In genomic region chr2:139031722-139032121, GRCh38 we compare ENCODE assay signal across 8 cellular contexts.
DNase-seq lines count a peak whose midpoint lies in the region; ATAC-seq lines count a peak whose summit lies in the region.

No MANE protein-coding gene starts in this region.

- H3K4me3 Mint-ChIP-seq in activated T-cell treated with anti-CD3 and anti-CD28 coated beads, Interleukin-2, amount 50 U/mL, for 24 hours = no peak overlapping the region

- H3K36me3 Mint-ChIP-seq in activated T-cell treated with anti-CD3 and anti-CD28 coated beads, Interleukin-2, amount 50 U/mL, for 24 hours (ENCODE audit: low read depth) = no peaks in the 10 kb centered on the region

- no peak overlapping the region for H3K27ac Mint-ChIP-seq in activated T-cell treated with anti-CD3 and anti-CD28 coated beads, Interleukin-2, amount 50 U/mL, for 24 hours

- H3K4me1 Mint-ChIP-seq in activated T-cell treated with anti-CD3 and anti-CD28 coated beads, Interleukin-2, amount 50 U/mL, for 24 hours (ENCODE audit: low read depth) = no peaks in the 10 kb centered on the region

- peak; percentile 36 to 65 for DNase-seq in NCI-H2081 (lab: John Stamatoyannopoulos, UW)
- DNase-seq in NCI-H2081 treated with DMSO at 0.1 percent for 48 hours (lab: John Stamatoyannopoulos, UW) = no peak
- peak; percentile 26 for DNase-seq in SK-N-DZ (ENCODE audit: low spot score)
- peak; percentile 3 for DNase-seq in retina
- DNase-seq in activated gamma-delta T cell (lab: John Stamatoyannopoulos, UW) = no peak
- no peak for DNase-seq in activated T-cell treated with anti-CD3 and anti-CD28 coated beads, Interleukin-2, amount 50 U/mL, for 24 hours

- H3K27me3 Mint-ChIP-seq in activated T-cell treated with anti-CD3 and anti-CD28 coated beads, Interleukin-2, amount 50 U/mL, for 24 hours = no peaks in the 10 kb centered on the region

- peaks cover 8% of the 10 kb centered on the region for H3K9me3 Mint-ChIP-seq in activated T-cell treated with anti-CD3 and anti-CD28 coated beads, Interleukin-2, amount 50 U/mL, for 24 hours

- ATAC-seq in HG03432 (IDR thresholded peaks at IDR 0.05; ENCODE audit: unreplicated experiment) (peak; percentile 84), GM19397 (IDR thresholded peaks at IDR 0.05; ENCODE audit: unreplicated experiment) (no peak)

Comparison
In these comparisons a context has a peak if more than half of its experiments do, and no peak if none do; other contexts are left out.
1. DNase-seq: peak in NCI-H2081 (2 of 2), SK-N-DZ (single experiment) and retina (single experiment); none in NCI-H2081 treated with DMSO at 0.1 percent for 48 hours (single experiment), activated gamma-delta T cell (single experiment) and activated T-cell treated with anti-CD3 and anti-CD28 coated beads, Interleukin-2, amount 50 U/mL, for 24 hours (single experiment).